Comparison of ENCODE assay signal across 1 cellular context in the genomic region with DNA sequence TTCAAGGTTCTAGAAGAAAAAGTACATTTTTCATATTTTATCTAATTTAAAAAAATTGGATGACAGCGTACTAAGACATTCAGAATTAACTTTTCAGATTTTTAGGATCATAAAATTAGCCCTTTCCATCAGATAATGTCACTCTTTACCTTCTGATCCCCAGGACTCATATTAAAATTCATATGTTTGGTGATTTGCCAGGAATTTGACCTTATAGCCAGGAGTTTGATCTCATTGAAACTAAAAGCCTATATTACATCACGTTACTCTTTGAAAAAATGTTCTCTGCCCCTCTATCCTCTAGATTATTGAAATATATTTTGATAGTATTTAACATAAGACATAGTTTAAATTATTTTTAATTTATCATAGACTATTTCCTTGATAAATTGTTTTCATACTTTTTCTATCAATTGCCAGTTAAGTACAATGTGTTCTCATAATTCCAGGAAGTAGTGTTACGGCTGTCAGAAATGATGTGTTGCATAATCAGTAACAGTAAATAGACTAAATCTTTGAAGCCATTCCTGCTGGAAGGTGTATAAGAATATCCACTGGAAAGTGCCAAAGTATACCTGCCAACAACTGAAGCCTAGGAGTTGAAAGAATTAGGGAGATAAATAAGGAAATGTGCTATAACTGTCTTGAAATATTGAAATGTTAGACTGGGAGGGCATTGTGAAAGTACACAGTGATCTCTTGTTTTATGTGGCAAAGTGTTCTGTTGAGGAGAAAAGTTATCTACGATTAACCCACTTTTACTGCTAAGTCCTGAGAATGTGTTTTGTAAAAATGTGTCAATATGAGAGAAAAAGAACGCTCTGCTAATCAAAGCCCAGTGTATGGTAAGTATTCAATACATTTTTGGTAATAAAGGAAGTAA.
TF ChIP-seq lines count a peak whose summit lies in the region.

No MANE protein-coding gene starts in this region.

TF ChIP-seq in HepG2, 621 proteins besides CTCF, POLR2A, EP300 and RAD21 (continued from another document):
- TF ChIP-seq, protein P1, sequence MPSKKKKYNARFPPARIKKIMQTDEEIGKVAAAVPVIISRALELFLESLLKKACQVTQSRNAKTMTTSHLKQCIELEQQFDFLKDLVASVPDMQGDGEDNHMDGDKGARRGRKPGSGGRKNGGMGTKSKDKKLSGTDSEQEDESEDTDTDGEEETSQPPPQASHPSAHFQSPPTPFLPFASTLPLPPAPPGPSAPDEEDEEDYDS (CRISPR knock-in tag; IDR thresholded peaks at IDR 0.05) = no peak
- TF ChIP-seq ZNF761 (CRISPR knock-in tag; conservative IDR thresholded peaks at IDR 0.05) (no peak), CEBPB (IDR thresholded peaks at IDR 0.05; ENCODE audit: borderline replicate concordance, low read depth, low read length) (peak; percentile 47; the same call in 1 of the 2 replicates), ELF3 (CRISPR knock-in tag; IDR thresholded peaks at IDR 0.05) (peak; percentile 49; the same call in 1 of the 2 replicates)
